ENCODE assay signal across 8 cellular contexts in the genomic region with DNA sequence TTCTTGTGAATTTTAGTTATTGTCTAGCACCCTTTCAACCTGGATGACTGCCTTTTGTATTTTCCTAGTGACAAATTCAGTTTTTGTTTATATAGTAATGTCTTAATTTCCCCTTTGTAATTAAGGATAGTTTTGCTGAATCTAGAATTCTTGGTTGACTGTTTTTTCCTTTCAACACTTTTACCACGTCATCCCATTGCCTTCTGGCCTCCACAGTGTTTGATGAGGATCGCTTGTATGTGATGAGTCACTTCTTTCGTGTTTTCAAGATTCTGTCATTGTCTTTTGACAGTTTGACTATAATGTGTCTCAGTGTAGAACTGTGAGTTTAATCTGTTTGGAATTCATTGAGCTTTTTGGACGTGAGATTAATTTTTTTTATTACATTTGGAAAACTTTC. TPM values are rescaled to one million over a fixed set of nuclear protein-coding genes. Genes with fewer than 3 reads are reported as not detected.
DNase-seq lines count a peak whose midpoint lies in the region; ATAC-seq and TF ChIP-seq lines count a peak whose summit lies in the region.

No MANE protein-coding gene starts in this region.

- H3K27me3 Mint-ChIP-seq in CD4-positive, alpha-beta T cell: no peaks in the 10 kb centered on the region
- no peaks in the 10 kb centered on the region for H3K27me3 Mint-ChIP-seq in activated CD4-positive, alpha-beta memory T cell treated with anti-CD3 and anti-CD28 coated beads for 36 hours

- H3K27ac ChIP-seq in CD4-positive, alpha-beta T cell (ENCODE audit: low read depth, low read length): no peak overlapping the region
- no peak overlapping the region for H3K27ac ChIP-seq in right cardiac atrium (ENCODE audit: low read length)

- intact Hi-C loops in CD4-positive, alpha-beta T cell (cut with DNase I, micrococcal nuclease): no loop called here
- intact Hi-C loops in activated CD4-positive, alpha-beta memory T cell treated with anti-CD3 and anti-CD28 coated beads for 36 hours (cut with micrococcal nuclease): loop anchor here (10.0 kb wide), 1 partner anchor 92 kb away; no protein-coding TSS in a partner anchor
- intact Hi-C loops in right cardiac atrium (cut with DNase I): no loop called here

- peaks cover 73% of the 10 kb centered on the region for H3K4me1 Mint-ChIP-seq in CD4-positive, alpha-beta T cell (ENCODE audit: low read depth)
- H3K4me1 Mint-ChIP-seq in activated CD4-positive, alpha-beta memory T cell treated with anti-CD3 and anti-CD28 coated beads for 36 hours (ENCODE audit: low read depth): peaks cover 67% of the 10 kb centered on the region

- 59% methylated on average over 4 of the region's 4 CpGs for WGBS in right cardiac atrium

- H3K4me1 ChIP-seq in right cardiac atrium (ENCODE audit: control insufficient read depth, insufficient read depth, low read length): peaks cover 6% of the 10 kb centered on the region

- H3K4me3 ChIP-seq in right cardiac atrium (ENCODE audit: low read length): no peak overlapping the region

- CTCF ChIA-PET in CD4-positive, alpha-beta T cell (lab: Charles Lee): no interaction called here
- CTCF ChIA-PET in activated CD4-positive, alpha-beta memory T cell treated with anti-CD3 and anti-CD28 coated beads for 36 hours (lab: Charles Lee): no interaction called here
- CTCF ChIA-PET in GM10248 (lab: Yijun Ruan, JAX): no interaction called here

- peaks cover 21% of the 10 kb centered on the region for H3K36me3 Mint-ChIP-seq in CD4-positive, alpha-beta T cell (ENCODE audit: low read depth)
- H3K36me3 Mint-ChIP-seq in activated CD4-positive, alpha-beta memory T cell treated with anti-CD3 and anti-CD28 coated beads for 36 hours: peaks cover 4% of the 10 kb centered on the region

- peak overlapping the region; percentile 30 for H3K4me3 Mint-ChIP-seq in CD4-positive, alpha-beta T cell
- H3K4me3 Mint-ChIP-seq in activated CD4-positive, alpha-beta memory T cell treated with anti-CD3 and anti-CD28 coated beads for 36 hours: peak overlapping the region; percentile 4

- TF ChIP-seq CTCF in CD4-positive, alpha-beta T cell (IDR thresholded peaks at IDR 0.05): no peak
- no peak for TF ChIP-seq CTCF in GM10248 (IDR thresholded peaks at IDR 0.05; ENCODE audit: control extremely low read depth, extremely low read depth, low read depth, missing control alignments)

- POLR2A ChIA-PET in CD4-positive, alpha-beta T cell (lab: Charles Lee): no interaction called here
- POLR2A ChIA-PET in activated CD4-positive, alpha-beta memory T cell treated with anti-CD3 and anti-CD28 coated beads for 36 hours (lab: Charles Lee): no interaction called here
- POLR2A ChIA-PET in GM10248 (lab: Yijun Ruan, JAX): no interaction called here

- peaks cover 3% of the 10 kb centered on the region for H3K9me3 Mint-ChIP-seq in CD4-positive, alpha-beta T cell
- peaks cover 7% of the 10 kb centered on the region for H3K9me3 Mint-ChIP-seq in activated CD4-positive, alpha-beta memory T cell treated with anti-CD3 and anti-CD28 coated beads for 36 hours

- no peak overlapping the region for H3K27ac Mint-ChIP-seq in CD4-positive, alpha-beta T cell
- peak overlapping the region; percentile 53 for H3K27ac Mint-ChIP-seq in activated CD4-positive, alpha-beta memory T cell treated with anti-CD3 and anti-CD28 coated beads for 36 hours

- ATAC-seq in CD4-positive, alpha-beta T cell (ENCODE audit: poor library complexity): no peak
- ATAC-seq in right cardiac atrium: no peak

- no peaks in the 10 kb centered on the region for H3K27me3 ChIP-seq in CD4-positive, alpha-beta T cell (ENCODE audit: control insufficient read depth, insufficient read depth, low read length)
- H3K27me3 ChIP-seq in right cardiac atrium (ENCODE audit: control insufficient read depth, insufficient read depth): no peaks in the 10 kb centered on the region

- no peak for DNase-seq in CD4-positive, alpha-beta T cell
- DNase-seq in HS-27A (ENCODE audit: low read depth): peak; percentile 39
- DNase-seq in activated CD4-positive, alpha-beta memory T cell treated with anti-CD3 and anti-CD28 coated beads for 36 hours: peak; percentile 41
- peak; percentile 54 for DNase-seq in glomerular endothelial cell (ENCODE audit: extremely low read depth, low read depth, low spot score)
- DNase-seq in GF-D8 (lab: John Stamatoyannopoulos, UW): no peak
- DNase-seq in right cardiac atrium: no peak
- no peak for DNase-seq in effector CD8-positive, alpha-beta T cell (lab: John Stamatoyannopoulos, UW)
- no peak for DNase-seq in GM10248 (ENCODE audit: extremely low spot score)

- H3K9me3 ChIP-seq in CD4-positive, alpha-beta T cell (ENCODE audit: control insufficient read depth, low read length): no peaks in the 10 kb centered on the region
- no peaks in the 10 kb centered on the region for H3K9me3 ChIP-seq in right cardiac atrium (ENCODE audit: control insufficient read depth, low read length)

RNA-seq across cellular contexts. Expression of a gene that starts 30.1 kb away (rescaled TPM):
- 10 to 100 TPM; 59.6 to 63.9 TPM for total RNA-seq in CD4-positive, alpha-beta T cell
- 10 to 100 TPM; 20.9 to 21.5 TPM for total RNA-seq in activated CD4-positive, alpha-beta memory T cell treated with anti-CD3 and anti-CD28 coated beads for 36 hours
- total RNA-seq in glomerular endothelial cell (19.5 and 27.0 TPM in 2 replicates), right cardiac atrium (10 to 100 TPM; 12.9 to 20.0 (median 15.5) TPM)
- polyA plus RNA-seq in right cardiac atrium: 4.5 TPM

RNA-seq across cellular contexts. Expression of a gene that starts 59.3 kb away (rescaled TPM):
- total RNA-seq in CD4-positive, alpha-beta T cell: not detected
- not detected for total RNA-seq in activated CD4-positive, alpha-beta memory T cell treated with anti-CD3 and anti-CD28 coated beads for 36 hours
- total RNA-seq in glomerular endothelial cell (not detected in 2 replicates), right cardiac atrium (not detected)
- polyA plus RNA-seq in right cardiac atrium: not detected

Comparison
In these comparisons a context has a peak if more than half of its experiments do, and no peak if none do; other contexts are left out.
1. DNase-seq: peak in HS-27A (single experiment), activated CD4-positive, alpha-beta memory T cell treated with anti-CD3 and anti-CD28 coated beads for 36 hours (single experiment) and glomerular endothelial cell (single experiment); none in CD4-positive, alpha-beta T cell (0 of 10), GF-D8 (single experiment), right cardiac atrium (0 of 3), effector CD8-positive, alpha-beta T cell (single experiment) and GM10248 (single experiment).